In the genomic region with DNA sequence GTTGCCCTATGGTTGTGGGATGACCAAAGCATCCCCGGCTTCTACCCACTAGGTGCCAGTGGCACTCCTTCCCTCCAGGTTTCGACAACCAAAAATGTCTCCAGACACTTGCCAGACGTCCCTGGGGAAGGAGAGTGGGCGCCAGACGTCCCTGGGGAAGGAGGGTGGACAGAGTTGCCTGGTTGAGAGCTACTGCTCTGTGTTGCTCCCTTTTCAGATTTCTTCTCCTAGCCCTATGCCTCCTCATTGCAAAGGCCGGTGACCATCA, we compare ENCODE assay signal across 15 cellular contexts. TPM values are rescaled to one million over a fixed set of nuclear protein-coding genes. Genes with fewer than 3 reads are reported as not detected.
DNase-seq lines count a peak whose midpoint lies in the region; ATAC-seq and TF ChIP-seq lines count a peak whose summit lies in the region.
"Had no signal": no experiment of that assay in that cellular context is flagged by ENCODE, and none has a peak within 500 bp of the region (broad histone marks: within the 10 kb centered on the region; RNA-seq: fewer than 3 reads in every experiment).

No MANE protein-coding gene starts in this region.

- H4K8ac ChIP-seq in trophoblast cell (ENCODE audit: low read depth, low read length), result no peak overlapping the region

- H2BK120ac ChIP-seq in trophoblast cell (ENCODE audit: insufficient read depth, low read length, poor library complexity), result no peak overlapping the region

- H3K4me1 ChIP-seq in cardiac muscle cell (ENCODE audit: low read depth) (peaks cover 13% of the 10 kb centered on the region), right cardiac atrium (ENCODE audit: control insufficient read depth, insufficient read depth, low read length) (peaks cover 16% of the 10 kb centered on the region), mammary epithelial cell (ENCODE audit: insufficient read depth, low read length) (peaks cover 53% of the 10 kb centered on the region), trophoblast cell (ENCODE audit: control insufficient read depth in 1 of 2, insufficient read depth in 2 of 2, low read length in 2 of 2) (peaks cover 33 to 44% of the 10 kb centered on the region in 2 experiments), tibial nerve (peaks cover 0 to 37% (median 16%) of the 10 kb centered on the region in 4 donors), thyroid gland (peaks cover 5 to 12% of the 10 kb centered on the region in 2 donors)

- no peak overlapping the region for H2BK12ac ChIP-seq in trophoblast cell (ENCODE audit: low read length)

- no peak overlapping the region for H3K4ac ChIP-seq in trophoblast cell (ENCODE audit: low read depth, low read length)

- no peaks in the 10 kb centered on the region for H3K9me3 ChIP-seq in cardiac muscle cell (ENCODE audit: low read depth)
- no peaks in the 10 kb centered on the region for H3K9me3 ChIP-seq in right cardiac atrium (ENCODE audit: control insufficient read depth, low read length)
- no peaks in the 10 kb centered on the region for H3K9me3 ChIP-seq in mammary epithelial cell (replicated peaks; ENCODE audit: insufficient read depth, low read length)
- no peaks in the 10 kb centered on the region for H3K9me3 ChIP-seq in trophoblast cell (ENCODE audit: insufficient read depth, low read depth, low read length)
- no peaks in the 10 kb centered on the region for H3K9me3 ChIP-seq in tibial nerve
- H3K9me3 ChIP-seq in thyroid gland, result no peaks in the 10 kb centered on the region

- in situ Hi-C loops in mammary epithelial cell (cut with MboI; ENCODE audit: low sequenced_read_pairs in 2 of 2), result loop anchor here (5.0 to 10.0 kb wide), 4 partner anchors 40 to 235 kb away; a partner anchor contains a TSS

- H4K12ac ChIP-seq in trophoblast cell (ENCODE audit: low read depth, low read length), result no peak overlapping the region

- peaks cover 9% of the 10 kb centered on the region for H3K79me1 ChIP-seq in trophoblast cell (ENCODE audit: low read length)

- H3K27ac ChIP-seq in cardiac muscle cell, result peak overlapping the region; percentile 59
- no peak overlapping the region for H3K27ac ChIP-seq in right cardiac atrium (ENCODE audit: low read length)
- peak overlapping the region; percentile 78 for H3K27ac ChIP-seq in mammary epithelial cell (ENCODE audit: insufficient read depth, low read depth, low read length)
- H3K27ac ChIP-seq in trophoblast cell (ENCODE audit: low read depth, low read length), result peak overlapping the region; percentile 63
- peak overlapping the region in 3 of 4 donors; percentile 5 to 84 (median 48) for H3K27ac ChIP-seq in tibial nerve
- peak overlapping the region in 1 of 3 donors; percentile 17 for H3K27ac ChIP-seq in thyroid gland
- H3K27ac ChIP-seq: 22Rv1 had no signal

- CTCF ChIA-PET in mammary epithelial cell (lab: Charles Lee; ENCODE audit: low non-redundant PET), result interaction anchor here (0.7 to 0.9 kb wide), 2 partner anchors 119 to 353 kb away, joined by 6 to 9 read pairs; no protein-coding TSS in a partner anchor

- no peak for ATAC-seq in right cardiac atrium

- intact Hi-C loops in right cardiac atrium (cut with DNase I), result loop anchor here in 1 of 4 donors (5.0 kb wide), 1 partner anchor 45 kb away; no protein-coding TSS in a partner anchor
- intact Hi-C loops in mammary epithelial cell (cut with micrococcal nuclease), result loop anchor here (2.0 to 5.0 kb wide), 2 partner anchors 128 to 325 kb away; a partner anchor contains a TSS
- intact Hi-C loops in thyroid gland (cut with DNase I), result no loop called here

- no peak overlapping the region for H3K23ac ChIP-seq in trophoblast cell (ENCODE audit: low read length)

- no TSS peak for BruUV-seq in mammary epithelial cell (replicated peaks; lab: Mats Ljungman, UMichigan)

- H3K18ac ChIP-seq in trophoblast cell (ENCODE audit: low read length), result no peak overlapping the region

- H3K27me3 ChIP-seq in cardiac muscle cell (no peaks in the 10 kb centered on the region), right cardiac atrium (ENCODE audit: control insufficient read depth, insufficient read depth) (no peaks in the 10 kb centered on the region), mammary epithelial cell (ENCODE audit: insufficient read depth, low read length) (no peaks in the 10 kb centered on the region), trophoblast cell (ENCODE audit: insufficient read depth, low read length) (no peaks in the 10 kb centered on the region), tibial nerve (no peaks in the 10 kb centered on the region), thyroid gland (no peaks in the 10 kb centered on the region)

- peak overlapping the region; percentile 9 for H3K9ac ChIP-seq in mammary epithelial cell (ENCODE audit: insufficient read depth, low read length)
- no peak overlapping the region for H3K9ac ChIP-seq in trophoblast cell (ENCODE audit: low read length)

- DNase-seq in cardiac muscle cell (ENCODE audit: low read depth in 1 of 2, low spot score in 1 of 2) (no peak), right cardiac atrium (no peak), mammary epithelial cell (no peak), trophoblast cell (no peak), tibial nerve (ENCODE audit: low spot score in 2 of 2) (no peak), middle frontal gyrus (ENCODE audit: extremely low spot score, low spot score) (no peak), SW 1271 (lab: John Stamatoyannopoulos, UW) (no peak), thyroid gland (no peak)
- DNase-seq: COR-L47, DMS153, KBM-7, NCI-H1092, NCI-H774, SHP77 had no signal

- H3K79me2 ChIP-seq in mammary epithelial cell (ENCODE audit: insufficient read depth, low read length) (peaks cover 35% of the 10 kb centered on the region), trophoblast cell (ENCODE audit: control insufficient read depth, insufficient read depth, low read length, poor library complexity) (peaks cover 2% of the 10 kb centered on the region)

- no peak overlapping the region for H3K4me3 ChIP-seq in cardiac muscle cell
- no peak overlapping the region for H3K4me3 ChIP-seq in right cardiac atrium (ENCODE audit: low read length)
- no peak overlapping the region for H3K4me3 ChIP-seq in mammary epithelial cell (replicated peaks in 1 of 3; ENCODE audit: insufficient read depth in 1 of 3, low read depth in 2 of 3, low read length in 3 of 3)
- H3K4me3 ChIP-seq in trophoblast cell (ENCODE audit: low read depth, low read length), result no peak overlapping the region
- H3K4me3 ChIP-seq in tibial nerve, result no peak overlapping the region
- H3K4me3 ChIP-seq in thyroid gland (replicated peaks in 1 of 3), result no peak overlapping the region

- H3K36me3 ChIP-seq in cardiac muscle cell (peaks cover 23% of the 10 kb centered on the region), mammary epithelial cell (ENCODE audit: insufficient read depth, low read length) (peaks cover 20% of the 10 kb centered on the region), trophoblast cell (ENCODE audit: control insufficient read depth in 1 of 2, insufficient read depth in 2 of 2, low read length in 2 of 2) (peaks cover 28 to 39% of the 10 kb centered on the region in 2 experiments), tibial nerve (peaks cover 0 to 42% (median 4%) of the 10 kb centered on the region in 3 donors), thyroid gland (peaks cover 26 to 32% of the 10 kb centered on the region in 2 donors)

- TF ChIP-seq CTCF in cardiac muscle cell (IDR thresholded peaks at IDR 0.05; ENCODE audit: low read depth, low read length), result no peak
- TF ChIP-seq CTCF in mammary epithelial cell (conservative IDR thresholded peaks at IDR 0.05 in 1 of 2, IDR thresholded peaks at IDR 0.05 in 1 of 2; ENCODE audit: extremely low read depth in 1 of 2, insufficient read depth in 1 of 2, low read depth in 1 of 2, low read length in 2 of 2), result no peak
- no peak for TF ChIP-seq CTCF in tibial nerve (IDR thresholded peaks at IDR 0.05)
- no peak for TF ChIP-seq CTCF in thyroid gland (IDR thresholded peaks at IDR 0.05)

- WGBS in right cardiac atrium, result 79% methylated on average over 6 of the region's 6 CpGs
- 43% methylated on average over 6 of the region's 6 CpGs for WGBS in mammary epithelial cell (ENCODE audit: low coverage, missing lambda C conversion rate)
- no CpG with 5 or more reads among the region's 6 CpGs for WGBS in trophoblast cell (ENCODE audit: extremely low coverage, insufficient coverage, insufficient read length)
- WGBS in tibial nerve, 2 donors, result 76 to 80% methylated on average over 6 of the region's 6 CpGs
- WGBS in thyroid gland, 2 donors, result 87 to 93% methylated on average over 6 of the region's 6 CpGs

- no peak for TF ChIP-seq EP300 in tibial nerve (IDR thresholded peaks at IDR 0.05)

- dilution Hi-C loops in mammary epithelial cell (cut with HindIII; ENCODE audit: low sequenced_read_pairs), result no loop called here

- no peak overlapping the region for H2AK5ac ChIP-seq in trophoblast cell (ENCODE audit: low read length)

- H4K20me1 ChIP-seq in mammary epithelial cell (ENCODE audit: insufficient read depth, low read length), result no peaks in the 10 kb centered on the region

- no peak for TF ChIP-seq POLR2A in tibial nerve (IDR thresholded peaks at IDR 0.05)
- TF ChIP-seq POLR2A in thyroid gland (IDR thresholded peaks at IDR 0.05), result no peak

- H3K4me2 ChIP-seq in mammary epithelial cell (ENCODE audit: insufficient read depth, low read depth, low read length) (peak overlapping the region; percentile 57), trophoblast cell (ENCODE audit: low read length) (no peak overlapping the region)

- H2AFZ ChIP-seq in mammary epithelial cell (ENCODE audit: low read depth, low read length) (no peak overlapping the region), trophoblast cell (ENCODE audit: insufficient read depth, low read length, poor library complexity) (no peak overlapping the region)

- no peak overlapping the region for H3K14ac ChIP-seq in trophoblast cell (ENCODE audit: low read length)

- no peak overlapping the region for H2BK5ac ChIP-seq in trophoblast cell (ENCODE audit: low read depth, low read length, poor library complexity)

- no peak overlapping the region for H4K91ac ChIP-seq in trophoblast cell (ENCODE audit: low read depth, low read length)

RNA-seq across cellular contexts. Expression of a gene that starts 13.1 kb away (rescaled TPM):
- total RNA-seq in cardiac muscle cell (3.3 and 3.4 TPM in 2 replicates), right cardiac atrium (1 to 10 TPM in 3 of 4 donors, under 1 TPM in 1; 0.82 to 2.5 (median 1.7) TPM), mammary epithelial cell (1 to 10 TPM in 1 of 2 donors, under 1 TPM in 1; 0.83 to 1.6 TPM), tibial nerve (1 to 10 TPM in 3 of 4 donors, under 1 TPM in 1; 0.59 to 2.4 (median 1.3) TPM), thyroid gland (1 to 10 TPM in 3 of 4 donors, under 1 TPM in 1; 0.67 to 2.0 (median 1.6) TPM)
- polyA plus RNA-seq in cardiac muscle cell (2.9 and 4.6 TPM in 2 replicates), right cardiac atrium (1.1 TPM), mammary epithelial cell (0.75 TPM)
- not detected for polyA minus RNA-seq in mammary epithelial cell
- 0.74 and 0.78 TPM in 2 replicates for polyA plus RNA-seq in trophoblast cell (2013)

RNA-seq across cellular contexts. Expression of a gene that starts 19.7 kb away (rescaled TPM):
- total RNA-seq in cardiac muscle cell, result 145 and 195 TPM in 2 replicates
- polyA plus RNA-seq in cardiac muscle cell, result 123 and 134 TPM in 2 replicates
- total RNA-seq in right cardiac atrium, result 10 to 100 TPM; 70.3 to 84.1 (median 71.9) TPM
- 95.0 TPM for polyA plus RNA-seq in right cardiac atrium
- 10 to 100 TPM; 71.2 to 83.8 TPM for total RNA-seq in mammary epithelial cell
- polyA plus RNA-seq in mammary epithelial cell, result 112 TPM
- polyA minus RNA-seq in mammary epithelial cell, result 104 TPM
- polyA plus RNA-seq in trophoblast cell (2013), result 124 and 129 TPM in 2 replicates
- 100 to 1,000 TPM in 1 of 4 donors, 10 to 100 TPM in 3; 61.7 to 105 (median 77.9) TPM for total RNA-seq in tibial nerve
- 100 to 1,000 TPM; 126 to 145 (median 128) TPM for total RNA-seq in thyroid gland

RNA-seq across cellular contexts. Expression of a gene that starts 19.7 kb away (rescaled TPM):
- total RNA-seq in cardiac muscle cell, result 24.7 and 31.2 TPM in 2 replicates
- polyA plus RNA-seq in cardiac muscle cell, result 23.1 and 25.8 TPM in 2 replicates
- total RNA-seq in right cardiac atrium, result 10 to 100 TPM; 17.2 to 23.9 (median 20.1) TPM
- 15.5 TPM for polyA plus RNA-seq in right cardiac atrium
- total RNA-seq in mammary epithelial cell, result 10 to 100 TPM; 26.8 to 80.5 TPM
- polyA plus RNA-seq in mammary epithelial cell, result 34.1 TPM
- 37.0 TPM for polyA minus RNA-seq in mammary epithelial cell
- polyA plus RNA-seq in trophoblast cell (2013), result 21.4 and 21.9 TPM in 2 replicates
- 10 to 100 TPM; 30.2 to 43.8 (median 32.3) TPM for total RNA-seq in tibial nerve
- 10 to 100 TPM; 23.2 to 42.4 (median 34.4) TPM for total RNA-seq in thyroid gland

RNA-seq across cellular contexts. Expression of a gene that starts 19.8 kb away (rescaled TPM):
- 20.7 and 28.6 TPM in 2 replicates for total RNA-seq in cardiac muscle cell
- polyA plus RNA-seq in cardiac muscle cell, result 27.9 and 38.8 TPM in 2 replicates
- total RNA-seq in right cardiac atrium, result 10 to 100 TPM; 14.1 to 24.8 (median 15.6) TPM
- 13.9 TPM for polyA plus RNA-seq in right cardiac atrium
- total RNA-seq in mammary epithelial cell, result 10 to 100 TPM; 28.2 to 50.5 TPM
- 63.6 TPM for polyA plus RNA-seq in mammary epithelial cell
- 200 TPM for polyA minus RNA-seq in mammary epithelial cell
- 23.9 and 25.0 TPM in 2 replicates for polyA plus RNA-seq in trophoblast cell (2013)
- total RNA-seq in tibial nerve, result 10 to 100 TPM; 24.5 to 45.5 (median 29.7) TPM
- total RNA-seq in thyroid gland, result 10 to 100 TPM; 27.6 to 41.9 (median 38.2) TPM

RNA-seq across cellular contexts. Expression of a gene that starts 41.7 kb away (rescaled TPM):
- total RNA-seq in cardiac muscle cell (4.4 and 5.2 TPM in 2 replicates), right cardiac atrium (under 1 TPM in 3 of 4 donors, not detected in 1; 0.42 to 0.49 (median 0.47) TPM), mammary epithelial cell (10 to 100 TPM; 45.2 to 49.9 TPM), tibial nerve (1 to 10 TPM in 2 of 4 donors, not detected in 2; 1.0 to 3.5 TPM), thyroid gland (1 to 10 TPM in 2 of 4 donors, under 1 TPM in 1, not detected in 1; 0.89 to 1.3 (median 1.3) TPM)
- polyA plus RNA-seq in cardiac muscle cell (4.6 and 5.0 TPM in 2 replicates), right cardiac atrium (1.1 TPM), mammary epithelial cell (53.9 TPM)
- polyA minus RNA-seq in mammary epithelial cell, result 51.4 TPM
- 12.6 and 13.6 TPM in 2 replicates for polyA plus RNA-seq in trophoblast cell (2013)
